In the genomic region with DNA sequence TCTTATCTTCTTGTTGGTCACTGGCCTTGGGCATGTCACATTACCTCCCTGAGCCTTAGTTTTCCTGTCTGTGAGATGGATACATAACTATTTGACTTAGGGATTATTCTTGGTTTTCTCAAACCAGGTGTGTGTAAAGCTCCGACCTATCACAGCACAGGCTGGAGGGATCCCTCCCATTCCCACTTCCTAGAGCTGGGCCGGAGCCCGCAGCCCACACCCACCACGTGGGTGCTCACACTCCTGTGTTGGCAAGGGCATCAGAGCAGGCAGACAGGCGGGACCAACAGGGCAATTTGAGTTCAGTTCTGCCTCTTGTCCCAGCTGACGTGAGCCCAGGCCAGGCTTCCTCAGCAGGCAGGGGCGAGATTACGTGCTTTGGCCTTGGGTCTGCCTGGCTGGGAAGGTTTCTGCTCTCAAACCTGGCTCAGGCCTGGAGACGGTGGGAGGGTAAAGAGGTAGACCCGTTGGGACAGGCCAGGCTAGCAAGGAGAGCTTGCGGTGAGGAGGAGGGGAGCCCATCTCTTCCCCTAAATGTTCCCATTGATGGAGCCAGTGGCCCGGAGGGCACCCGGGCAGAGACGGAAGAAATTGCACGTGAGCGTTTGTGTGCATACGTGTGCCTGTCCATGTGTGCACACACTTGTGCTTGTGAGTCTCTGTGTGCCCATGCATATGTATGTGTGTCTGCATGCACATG, we compare ENCODE assay signal across 8 cellular contexts. TPM values are rescaled to one million over a fixed set of nuclear protein-coding genes. Genes with fewer than 3 reads are reported as not detected.
DNase-seq lines count a peak whose midpoint lies in the region; ATAC-seq, FAIRE-seq and TF ChIP-seq lines count a peak whose summit lies in the region.

No MANE protein-coding gene starts in this region.

- peak overlapping the region; percentile 97 for H3K27ac Mint-ChIP-seq in T-helper 17 cell

- peak overlapping the region; percentile 1 to 78 for H3K9ac ChIP-seq in kidney (ENCODE audit: low read length in 2 of 2)

- WGBS in thymus = 37% methylated on average over 17 of the region's 17 CpGs

- TF ChIP-seq CTCF in kidney (IDR thresholded peaks at IDR 0.05; ENCODE audit: borderline replicate concordance, extremely low read depth, insufficient read depth) = no peak

- no peaks in the 10 kb centered on the region for H3K27me3 ChIP-seq in thymus (ENCODE audit: control insufficient read depth, insufficient read depth)

- H3K9me3 ChIP-seq in T-helper 17 cell (ENCODE audit: control insufficient read depth, low read length, poor library complexity, severe bottlenecking) = no peaks in the 10 kb centered on the region
- H3K9me3 ChIP-seq in kidney (ENCODE audit: control insufficient read depth in 1 of 2, low read length in 2 of 2) = no peaks in the 10 kb centered on the region
- no peaks in the 10 kb centered on the region for H3K9me3 ChIP-seq in thymus (ENCODE audit: control insufficient read depth)

- POLR2A ChIA-PET in HEK293T (lab: Yijun Ruan, JAX) = no interaction called here

- peak overlapping the region; percentile 95 for H3K4me3 Mint-ChIP-seq in T-helper 17 cell

- H3K4me1 ChIP-seq in kidney (ENCODE audit: control insufficient read depth in 1 of 2, insufficient read depth in 1 of 2, low read depth in 1 of 2, low read length in 2 of 2) = peaks cover 17 to 62% of the 10 kb centered on the region in 2 donors
- peaks cover 37% of the 10 kb centered on the region for H3K4me1 ChIP-seq in thymus (ENCODE audit: control insufficient read depth, insufficient read depth, low read length)

- H3K27ac ChIP-seq in kidney (ENCODE audit: low read depth in 2 of 2, low read length in 2 of 2) (peak overlapping the region; percentile 93 to 96), thymus (ENCODE audit: low read depth) (peak overlapping the region; percentile 10)

- ATAC-seq in T-helper 17 cell = no peak
- ATAC-seq in GM18858 (IDR thresholded peaks at IDR 0.05; ENCODE audit: unreplicated experiment) = no peak

- H3K36me3 Mint-ChIP-seq in T-helper 17 cell (ENCODE audit: low read depth) = peaks cover 2% of the 10 kb centered on the region

- H3K36me3 ChIP-seq in kidney (ENCODE audit: control insufficient read depth in 1 of 2, insufficient read depth in 2 of 2, low read length in 2 of 2) (no peaks in the 10 kb centered on the region), thymus (ENCODE audit: control insufficient read depth, insufficient read depth) (peaks cover 8% of the 10 kb centered on the region)

- H3K4me3 ChIP-seq in kidney (ENCODE audit: low read length in 2 of 2) (peak overlapping the region; percentile 55 to 58), thymus (ENCODE audit: low read length) (peak overlapping the region; percentile 82)

- H3K4me1 Mint-ChIP-seq in T-helper 17 cell = peaks cover 32% of the 10 kb centered on the region

- intact Hi-C loops in kidney (cut with DNase I) = no loop called here

- H3K27me3 Mint-ChIP-seq in T-helper 17 cell = no peaks in the 10 kb centered on the region

- DNase-seq in activated CD8-positive, alpha-beta memory T cell treated with anti-CD3 and anti-CD28 coated beads for 24 hours = peak; percentile 61
- no peak for DNase-seq in activated CD8-positive, alpha-beta memory T cell treated with anti-CD3 and anti-CD28 coated beads, Interleukin-2, amount 50 U/mL, for 48 hours
- DNase-seq in T-helper 17 cell = no peak
- DNase-seq in kidney = peak; percentile 91
- no peak for DNase-seq in SKM-1 (lab: John Stamatoyannopoulos, UW; ENCODE audit: unreplicated experiment)
- no peak for DNase-seq in HEK293T (ENCODE audit: extremely low spot score)

- CTCF ChIA-PET in HEK293T (lab: Yijun Ruan, JAX) = no interaction called here

- FAIRE-seq in kidney (lab: Jason Lieb, UNC) = no peak

TF ChIP-seq in HEK293T, 16 proteins besides CTCF, POLR2A, EP300 and RAD21:
- TF ChIP-seq, protein P1, sequence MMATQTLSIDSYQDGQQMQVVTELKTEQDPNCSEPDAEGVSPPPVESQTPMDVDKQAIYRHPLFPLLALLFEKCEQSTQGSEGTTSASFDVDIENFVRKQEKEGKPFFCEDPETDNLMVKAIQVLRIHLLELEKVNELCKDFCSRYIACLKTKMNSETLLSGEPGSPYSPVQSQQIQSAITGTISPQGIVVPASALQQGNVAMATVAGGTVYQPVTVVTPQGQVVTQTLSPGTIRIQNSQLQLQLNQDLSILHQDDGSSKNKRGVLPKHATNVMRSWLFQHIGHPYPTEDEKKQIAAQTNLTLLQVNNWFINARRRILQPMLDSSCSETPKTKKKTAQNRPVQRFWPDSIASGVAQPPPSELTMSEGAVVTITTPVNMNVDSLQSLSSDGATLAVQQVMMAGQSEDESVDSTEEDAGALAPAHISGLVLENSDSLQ (IDR thresholded peaks at IDR 0.05) = no peak
- TF ChIP-seq LEF1 (IDR thresholded peaks at IDR 0.05; ENCODE audit: borderline replicate concordance) = no peak
- no peak for TF ChIP-seq HDGF (IDR thresholded peaks at IDR 0.05; ENCODE audit: borderline replicate concordance)

RNA-seq across cellular contexts. Expression of a gene that starts 0.7 kb away (rescaled TPM):
- total RNA-seq in T-helper 17 cell (100 to 1,000 TPM; 134 TPM), kidney (127 TPM)
- polyA plus RNA-seq in kidney (ENCODE audit: insufficient read depth, low read depth, low replicate concordance) (43.1 TPM), thymus (114 TPM)

RNA-seq across cellular contexts. Expression of a gene that starts 39.7 kb away (rescaled TPM):
- total RNA-seq in T-helper 17 cell = 1 to 10 TPM; 4.1 to 4.3 TPM
- total RNA-seq in kidney = 23.3 TPM
- polyA plus RNA-seq in kidney (ENCODE audit: insufficient read depth, low read depth, low replicate concordance) = 9.5 TPM
- polyA plus RNA-seq in thymus = 7.4 TPM

Comparison
In these comparisons a context has a peak if more than half of its experiments do, and no peak if none do; other contexts are left out.
1. DNase-seq: peak in activated CD8-positive, alpha-beta memory T cell treated with anti-CD3 and anti-CD28 coated beads for 24 hours (single experiment) and kidney (single experiment); none in activated CD8-positive, alpha-beta memory T cell treated with anti-CD3 and anti-CD28 coated beads, Interleukin-2, amount 50 U/mL, for 48 hours (single experiment), T-helper 17 cell (0 of 3), SKM-1 (single experiment) and HEK293T (single experiment).